Comparison of ENCODE assay signal across 14 cellular contexts in the genomic region with DNA sequence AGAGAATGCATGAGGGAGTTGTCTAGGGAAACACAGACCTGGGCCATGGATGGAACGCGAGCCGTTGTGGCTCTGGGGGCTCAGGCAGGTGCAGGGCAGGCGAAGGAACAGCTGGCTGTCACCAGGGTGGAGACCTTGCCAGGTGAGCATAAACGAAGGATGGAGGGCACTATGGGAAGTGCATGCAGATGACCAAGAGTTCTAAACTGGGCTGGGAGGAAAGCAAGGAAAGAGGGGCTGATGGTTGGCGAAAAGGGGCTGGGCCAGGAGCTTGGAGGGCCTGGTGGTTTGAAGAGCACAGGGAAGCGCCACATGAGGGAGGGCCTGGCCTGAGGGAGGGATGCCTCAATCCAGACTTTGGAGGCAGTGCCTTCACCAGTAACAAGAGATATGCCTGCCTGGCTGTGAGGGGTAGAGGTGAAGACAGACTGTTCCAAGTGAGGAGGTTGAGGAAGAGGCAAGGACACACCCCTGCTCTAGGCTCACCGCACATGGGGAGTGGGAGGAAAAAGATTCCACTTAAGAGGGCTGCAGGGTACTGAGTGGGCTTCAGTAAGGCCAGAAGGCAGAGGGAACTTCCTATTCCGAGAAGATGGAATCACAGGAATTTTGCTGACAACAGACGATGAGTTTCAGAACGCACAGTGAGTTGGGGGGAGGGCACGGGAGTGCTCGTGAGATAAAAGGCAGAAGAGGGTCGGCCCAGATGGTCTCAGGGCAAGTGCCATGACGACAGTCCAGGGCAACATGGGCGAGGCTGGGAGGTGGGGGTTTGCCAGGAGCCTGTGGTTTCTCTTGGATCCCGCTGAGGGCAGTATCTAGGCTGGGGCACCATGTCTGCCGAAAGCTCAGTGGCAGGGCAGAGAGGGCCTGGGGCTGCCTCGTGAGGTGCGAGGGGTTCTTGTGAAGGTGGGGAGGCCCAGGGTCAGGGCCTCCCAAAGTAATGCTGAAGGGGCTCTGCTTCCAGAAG. TPM values are rescaled to one million over a fixed set of nuclear protein-coding genes. Genes with fewer than 3 reads are reported as not detected.
A peak's percentile ranks its signal among the peaks of the same experiment; 100 is the strongest.
DNase-seq lines count a peak whose midpoint lies in the region; ATAC-seq and TF ChIP-seq lines count a peak whose summit lies in the region.
"Had no signal": no experiment of that assay in that cellular context is flagged by ENCODE, and none has a peak within 500 bp of the region (broad histone marks: within the 10 kb centered on the region; RNA-seq: fewer than 3 reads in every experiment).

No MANE protein-coding gene starts in this region.

- no peak overlapping the region for H2AK5ac ChIP-seq in mesendoderm (ENCODE audit: low read length)

- H3K9ac ChIP-seq in mesendoderm (ENCODE audit: low read length) = no peak overlapping the region
- H3K9ac ChIP-seq in Karpas-422 (ENCODE audit: low read length) = no peak overlapping the region

- H3K9me3 Mint-ChIP-seq in brain = no peaks in the 10 kb centered on the region
- H3K9me3 Mint-ChIP-seq: T-helper 2 cell treated with Interferon-gamma antibody and Interleukin-4, amounts not matched to agents 5 μg/mL and 100 μg/mL, for 36 hours had no signal

- no peak overlapping the region for H2AFZ ChIP-seq in Karpas-422 (ENCODE audit: low read length)

- H2BK120ac ChIP-seq in mesendoderm (ENCODE audit: low read depth, low read length) = no peak overlapping the region

- no peak overlapping the region for H4K5ac ChIP-seq in mesendoderm (ENCODE audit: low read length)

- H3K23ac ChIP-seq in mesendoderm (ENCODE audit: low read length) = no peak overlapping the region

- no CpG with 5 or more reads among the region's 20 CpGs for WGBS in mesendoderm (ENCODE audit: extremely low coverage, insufficient coverage, low lambda C conversion rate)
- WGBS in tibial nerve, 2 donors = 49 to 50% methylated on average over 19 to 20 of the region's 20 CpGs

- no peaks in the 10 kb centered on the region for H3K36me3 Mint-ChIP-seq in brain

- H4K20me1 ChIP-seq in Karpas-422 (ENCODE audit: insufficient read depth, low read depth, low read length) = 0 out of 2 replicates have a peak, but pooled peaks cover 3% of the 10 kb centered on the region

- no peak for TF ChIP-seq CTCF in brain (conservative IDR thresholded peaks at IDR 0.05)
- no peak for TF ChIP-seq CTCF in tibial nerve (IDR thresholded peaks at IDR 0.05)

- no peak overlapping the region for H2BK15ac ChIP-seq in mesendoderm (replicated peaks; ENCODE audit: low read depth)

- TF ChIP-seq EP300 in tibial nerve (IDR thresholded peaks at IDR 0.05) = peak in 1 of 2 donors; percentile 7

- H3K79me2 ChIP-seq in mesendoderm (ENCODE audit: control insufficient read depth, insufficient read depth, low read length) (no peaks in the 10 kb centered on the region), Karpas-422 (ENCODE audit: low read length) (no peaks in the 10 kb centered on the region)

- H3K9me2 ChIP-seq in Karpas-422 (replicated peaks; ENCODE audit: insufficient read depth, low read length) = no peaks in the 10 kb centered on the region

- no peaks in the 10 kb centered on the region for H3K36me3 ChIP-seq in mesendoderm (ENCODE audit: control insufficient read depth, insufficient read depth, low read length)
- peaks cover 0 to under 1% (median 0%) of the 10 kb centered on the region in 3 donors for H3K36me3 ChIP-seq in tibial nerve
- no peaks in the 10 kb centered on the region for H3K36me3 ChIP-seq in Karpas-422 (ENCODE audit: insufficient read depth, low read length)

- DNase-seq in activated effector memory CD4-positive, alpha-beta T cell treated with anti-CD3 and anti-CD28 coated beads, Interleukin-2, amount 50 U/mL, for 16 hours = peak; percentile 43
- DNase-seq in activated effector memory CD4-positive, alpha-beta T cell treated with Interleukin-2 at 50 U/mL for 16 hours = no peak
- DNase-seq in mesendoderm (peak; percentile 56), tibial nerve (ENCODE audit: low spot score in 2 of 2) (no peak), T-helper 9 cell (no peak), Karpas-422 (no peak)
- DNase-seq: AML-193; anterior cingulate cortex; GDM1; NCI-H1694 treated with DMSO at 0.1 percent for 48 hours; stimulated activated CD4-positive, alpha-beta T cell treated with anti-CD3 and anti-CD28 coated beads, Interleukin-4, amount 100 ng/mL, for 1 hour had no signal

- H2BK5ac ChIP-seq in mesendoderm (ENCODE audit: low read length) = no peak overlapping the region

- no peaks in the 10 kb centered on the region for H3K27me3 Mint-ChIP-seq in brain

- H3K4me2 ChIP-seq in mesendoderm (ENCODE audit: low read length) (no peak overlapping the region), Karpas-422 (ENCODE audit: low read depth, low read length, poor library complexity, severe bottlenecking) (no peak overlapping the region)

- no peaks in the 10 kb centered on the region for H3K27me3 ChIP-seq in mesendoderm (ENCODE audit: insufficient read depth, low read length, poor library complexity)
- no peaks in the 10 kb centered on the region for H3K27me3 ChIP-seq in tibial nerve
- H3K27me3 ChIP-seq in Karpas-422 (ENCODE audit: low read length) = no peaks in the 10 kb centered on the region

- no peak overlapping the region for H3K4me3 Mint-ChIP-seq in brain
- H3K4me3 Mint-ChIP-seq: T-helper 2 cell treated with Interferon-gamma antibody and Interleukin-4, amounts not matched to agents 5 μg/mL and 100 μg/mL, for 36 hours had no signal

- ATAC-seq in GM21381 (IDR thresholded peaks at IDR 0.05; ENCODE audit: unreplicated experiment) = no peak

- H3K4me3 ChIP-seq in mesendoderm (ENCODE audit: low read length) = no peak overlapping the region
- H3K4me3 ChIP-seq in tibial nerve = no peak overlapping the region
- no peak overlapping the region for H3K4me3 ChIP-seq in Karpas-422 (ENCODE audit: low read length)

- TF ChIP-seq POLR2A in tibial nerve (IDR thresholded peaks at IDR 0.05) = no peak

- H3K4me1 Mint-ChIP-seq in brain = peaks cover 37% of the 10 kb centered on the region

- H3K56ac ChIP-seq in mesendoderm (ENCODE audit: low read length) = no peak overlapping the region

- no peaks in the 10 kb centered on the region for H3K4me1 ChIP-seq in mesendoderm (ENCODE audit: control insufficient read depth, low read depth, low read length)
- peaks cover 0 to 68% (median 27%) of the 10 kb centered on the region in 4 donors for H3K4me1 ChIP-seq in tibial nerve
- H3K4me1 ChIP-seq in Karpas-422 (ENCODE audit: low read length) = peaks cover 8% of the 10 kb centered on the region

- H3K27ac ChIP-seq in mesendoderm (ENCODE audit: low read depth, low read length) (no peak overlapping the region), tibial nerve (peak overlapping the region; percentile 45 to 83 (median 66)), Karpas-422 (ENCODE audit: low read length) (no peak overlapping the region)

- H3K18ac ChIP-seq in mesendoderm (ENCODE audit: low read length) = no peak overlapping the region

- H3K79me1 ChIP-seq in mesendoderm (ENCODE audit: low read length) = no peaks in the 10 kb centered on the region

- H3K27ac Mint-ChIP-seq in brain = peak overlapping the region; percentile 25 to 90 (median 74)
- H3K27ac Mint-ChIP-seq: T-helper 2 cell treated with Interferon-gamma antibody and Interleukin-4, amounts not matched to agents 5 μg/mL and 100 μg/mL, for 36 hours had no signal

- H3K9me3 ChIP-seq in tibial nerve = no peaks in the 10 kb centered on the region
- no peaks in the 10 kb centered on the region for H3K9me3 ChIP-seq in Karpas-422 (ENCODE audit: low read length)

- H3K4ac ChIP-seq in mesendoderm (ENCODE audit: low read depth, low read length) = no peak overlapping the region

- no peak overlapping the region for H4K8ac ChIP-seq in mesendoderm (ENCODE audit: low read depth, low read length)

RNA-seq across cellular contexts. Expression of gene B9D1, which starts 20.6 kb away (rescaled TPM):
- 46.8 TPM for polyA plus RNA-seq in brain (ENCODE audit: insufficient read depth, low read depth, low replicate concordance)
- 30.4 TPM for polyA plus RNA-seq in mesendoderm (2013, experiment 1 of 2)
- 29.6 TPM for polyA plus RNA-seq in mesendoderm (2013, experiment 2 of 2)
- 10 to 100 TPM; 21.6 to 65.4 (median 43.4) TPM for total RNA-seq in tibial nerve
- 22.1 and 29.1 TPM in 2 replicates for total RNA-seq in Karpas-422 (2014; rRNA removed; shearing (Covaris generic); ENCODE audit: low replicate concordance)

RNA-seq across cellular contexts. Expression of gene MAPK7, which starts 36.4 kb away (rescaled TPM):
- polyA plus RNA-seq in brain (ENCODE audit: insufficient read depth, low read depth, low replicate concordance) = 38.3 TPM
- polyA plus RNA-seq in mesendoderm (2013, experiment 1 of 2) = 51.0 TPM
- polyA plus RNA-seq in mesendoderm (2013, experiment 2 of 2) = 48.4 TPM
- 10 to 100 TPM; 29.5 to 62.4 (median 39.3) TPM for total RNA-seq in tibial nerve
- total RNA-seq in Karpas-422 (2014; rRNA removed; shearing (Covaris generic); ENCODE audit: low replicate concordance) = 4.1 and 7.8 TPM in 2 replicates

RNA-seq across cellular contexts. Expression of gene MFAP4, which starts 45.1 kb away (rescaled TPM):
- 30.0 TPM for polyA plus RNA-seq in brain (ENCODE audit: insufficient read depth, low read depth, low replicate concordance)
- polyA plus RNA-seq in mesendoderm (2013, experiment 1 of 2) = 93.5 TPM
- 84.3 TPM for polyA plus RNA-seq in mesendoderm (2013, experiment 2 of 2)
- 100 to 1,000 TPM in 1 of 4 donors, 10 to 100 TPM in 3; 30.6 to 131 (median 53.4) TPM for total RNA-seq in tibial nerve
- total RNA-seq in Karpas-422 (2014; rRNA removed; shearing (Covaris generic); ENCODE audit: low replicate concordance) = 0.15 TPM in 1 of 2 replicates, not detected in the other

Comparison
In these comparisons a context has a peak if more than half of its experiments do, and no peak if none do; other contexts are left out.
1. DNase-seq: peak in activated effector memory CD4-positive, alpha-beta T cell treated with anti-CD3 and anti-CD28 coated beads, Interleukin-2, amount 50 U/mL, for 16 hours (single experiment) and mesendoderm (single experiment); none in activated effector memory CD4-positive, alpha-beta T cell treated with Interleukin-2 at 50 U/mL for 16 hours (single experiment), tibial nerve (0 of 2), T-helper 9 cell (single experiment) and Karpas-422 (single experiment).
2. H3K27ac ChIP-seq: peak in tibial nerve (4 of 4); none in mesendoderm (single experiment) and Karpas-422 (single experiment).
3. RNA of gene MFAP4, which starts 45.1 kb away (total RNA-seq): 30.6 to 131 TPM in tibial nerve; 0.15 TPM in Karpas-422; every median in the first group is over 10 times any median in the second.